ENCODE assay signal across 9 cellular contexts in genomic region chrX:56803849-56804681, GRCh38.
A peak's percentile ranks its signal among the peaks of the same experiment; 100 is the strongest.
DNase-seq lines count a peak whose midpoint lies in the region; ATAC-seq and TF ChIP-seq lines count a peak whose summit lies in the region.
"Had no signal": no experiment of that assay in that cellular context is flagged by ENCODE, and none has a peak within 500 bp of the region (broad histone marks: within the 10 kb centered on the region; RNA-seq: fewer than 3 reads in every experiment).

No MANE protein-coding gene starts in this region.

- CTCF ChIA-PET in MCF 10A (lab: Yijun Ruan, JAX): interaction anchor here (0.6 to 3.6 kb wide), 14 partner anchors 9 to 1222 kb away, joined by 3 to 69 read pairs (median 4); no protein-coding TSS in a partner anchor

- H3K23ac ChIP-seq in mesendoderm (ENCODE audit: low read length): no peak overlapping the region

- H3K36me3 Mint-ChIP-seq in MCF 10A (ENCODE audit: insufficient read depth, unreplicated experiment): peaks cover 12% of the 10 kb centered on the region

- no peak overlapping the region for H4K5ac ChIP-seq in mesendoderm (ENCODE audit: low read length)

- H2AK5ac ChIP-seq in mesendoderm (ENCODE audit: low read length): no peak overlapping the region

- TF ChIP-seq POLR2A in breast epithelium (IDR thresholded peaks at IDR 0.05) (no peak), transverse colon (IDR thresholded peaks at IDR 0.05) (no peak)

- H3K56ac ChIP-seq in mesendoderm (ENCODE audit: low read length): peak overlapping the region; percentile 34

- H3K18ac ChIP-seq in mesendoderm (ENCODE audit: low read length): no peak overlapping the region

- BruUV-seq in MCF 10A (replicated peaks; lab: Mats Ljungman, UMichigan): no TSS peak

- H2BK5ac ChIP-seq in mesendoderm (ENCODE audit: low read length): no peak overlapping the region

- peaks cover 13% of the 10 kb centered on the region for H3K4me1 Mint-ChIP-seq in MCF 10A (ENCODE audit: insufficient read depth, unreplicated experiment)

- H2BK15ac ChIP-seq in mesendoderm (replicated peaks; ENCODE audit: low read depth): no peak overlapping the region

- peak overlapping the region; percentile 80 for H3K9ac ChIP-seq in adipocyte (ENCODE audit: low read length)
- no peak overlapping the region for H3K9ac ChIP-seq in mesendoderm (ENCODE audit: low read length)

- no peaks in the 10 kb centered on the region for H3K79me2 ChIP-seq in mesendoderm (ENCODE audit: control insufficient read depth, insufficient read depth, low read length)

- H3K4me2 ChIP-seq in mesendoderm (ENCODE audit: low read length): no peak overlapping the region

- H3K79me1 ChIP-seq in mesendoderm (ENCODE audit: low read length): no peaks in the 10 kb centered on the region

- no peak for TF ChIP-seq EP300 in transverse colon (IDR thresholded peaks at IDR 0.05; ENCODE audit: low read depth)

- POLR2A ChIA-PET in MCF 10A (lab: Yijun Ruan, JAX): interaction anchor here (1.2 to 1.5 kb wide), 2 partner anchors 174 kb away, joined by 4 to 7 read pairs; no protein-coding TSS in a partner anchor

- H3K4me3 Mint-ChIP-seq in MCF 10A (ENCODE audit: unreplicated experiment): no peak overlapping the region
- H3K4me3 Mint-ChIP-seq: stimulated activated naive CD8-positive, alpha-beta T cell treated with anti-CD3 and anti-CD28 coated beads, Interleukin-15, amount 100 ng/mL, for 72 hours had no signal

- H3K27me3 ChIP-seq in breast epithelium (no peaks in the 10 kb centered on the region), adipocyte (replicated peaks; ENCODE audit: control insufficient read depth, insufficient read depth, low read length) (peaks cover 5% of the 10 kb centered on the region), mesendoderm (ENCODE audit: insufficient read depth, low read length, poor library complexity) (no peaks in the 10 kb centered on the region), transverse colon (no peaks in the 10 kb centered on the region), MG63 (no peaks in the 10 kb centered on the region)

- H3K4me1 ChIP-seq in breast epithelium: no peaks in the 10 kb centered on the region
- peaks cover 6% of the 10 kb centered on the region for H3K4me1 ChIP-seq in adipocyte (ENCODE audit: control insufficient read depth, insufficient read depth, low read length)
- H3K4me1 ChIP-seq in mesendoderm (ENCODE audit: control insufficient read depth, low read depth, low read length): no peaks in the 10 kb centered on the region
- no peaks in the 10 kb centered on the region for H3K4me1 ChIP-seq in transverse colon

- no peak for TF ChIP-seq CTCF in breast epithelium (IDR thresholded peaks at IDR 0.05)
- TF ChIP-seq CTCF in MCF 10A (IDR thresholded peaks at IDR 0.05; ENCODE audit: unreplicated experiment): no peak
- no peak for TF ChIP-seq CTCF in transverse colon (IDR thresholded peaks at IDR 0.05)

- peak overlapping the region in 2 of 3 donors; percentile 66 to 73 for H3K4me3 ChIP-seq in breast epithelium
- peak overlapping the region; percentile 87 for H3K4me3 ChIP-seq in adipocyte (ENCODE audit: low read length)
- no peak overlapping the region for H3K4me3 ChIP-seq in mesendoderm (ENCODE audit: low read length)
- H3K4me3 ChIP-seq in transverse colon: no peak overlapping the region
- no peak overlapping the region for H3K4me3 ChIP-seq in MG63

- H3K27ac Mint-ChIP-seq in MCF 10A (ENCODE audit: low read depth, unreplicated experiment): no peak overlapping the region
- H3K27ac Mint-ChIP-seq: stimulated activated naive CD8-positive, alpha-beta T cell treated with anti-CD3 and anti-CD28 coated beads, Interleukin-15, amount 100 ng/mL, for 72 hours had no signal

- H3K27ac ChIP-seq in breast epithelium (peak overlapping the region; percentile 69 to 82), mesendoderm (ENCODE audit: low read depth, low read length) (no peak overlapping the region), transverse colon (peak overlapping the region in 1 of 4 donors; percentile 15)

- no CpG with 5 or more reads among the region's 11 CpGs for WGBS in mesendoderm (ENCODE audit: extremely low coverage, insufficient coverage, low lambda C conversion rate)
- WGBS in transverse colon (ENCODE audit: low coverage in 1 of 2), 2 donors: 65% methylated on average over 11 of the region's 11 CpGs; no CpG with 5 or more reads in 1 of the 2 donors

- no peak overlapping the region for H4K8ac ChIP-seq in mesendoderm (ENCODE audit: low read depth, low read length)

- H3K9me3 ChIP-seq in breast epithelium (no peaks in the 10 kb centered on the region), adipocyte (ENCODE audit: control insufficient read depth, low read length) (no peaks in the 10 kb centered on the region), transverse colon (no peaks in the 10 kb centered on the region), MG63 (no peaks in the 10 kb centered on the region)

- no peaks in the 10 kb centered on the region for H3K36me3 ChIP-seq in breast epithelium
- no peaks in the 10 kb centered on the region for H3K36me3 ChIP-seq in adipocyte (ENCODE audit: control insufficient read depth, insufficient read depth, low read length, severe bottlenecking)
- no peaks in the 10 kb centered on the region for H3K36me3 ChIP-seq in mesendoderm (ENCODE audit: control insufficient read depth, insufficient read depth, low read length)
- H3K36me3 ChIP-seq in transverse colon: no peaks in the 10 kb centered on the region
- no peaks in the 10 kb centered on the region for H3K36me3 ChIP-seq in MG63

- peaks cover 44% of the 10 kb centered on the region for H3K27me3 Mint-ChIP-seq in MCF 10A (ENCODE audit: insufficient read depth, unreplicated experiment)
- H3K27me3 Mint-ChIP-seq: stimulated activated naive CD8-positive, alpha-beta T cell treated with anti-CD3 and anti-CD28 coated beads, Interleukin-15, amount 100 ng/mL, for 72 hours had no signal

- intact Hi-C loops in breast epithelium (cut with DNase I; ENCODE audit: low total_unique reads) (no loop called here), MCF 10A (cut with micrococcal nuclease) (loop anchor here (1.0 kb wide), 2 partner anchors 174 to 1115 kb away; no protein-coding TSS in a partner anchor), transverse colon (cut with DNase I; ENCODE audit: low total_unique reads) (no loop called here)

- in situ Hi-C loops in transverse colon (cut with MboI; ENCODE audit: low pct_ligation_motif_present in 1 of 4, low pct_unique_long_range_greater_than_20kb in 1 of 4, low sequenced_read_pairs in 3 of 4): loop anchor here in 1 of 4 donors (25.0 kb wide), 1 partner anchor 183 kb away; the partner anchor contains the start of gene SPIN3

- DNase-seq in breast epithelium (ENCODE audit: low spot score in 2 of 2) (no peak), MCF 10A (ENCODE audit: unreplicated experiment) (no peak), adipocyte (ENCODE audit: low read depth) (no peak), mesendoderm (peak; percentile 10), transverse colon (peak; percentile 4), MG63 (no peak)

- no peak for ATAC-seq in HG03135 (IDR thresholded peaks at IDR 0.05; ENCODE audit: unreplicated experiment)
- ATAC-seq in HG02798 (IDR thresholded peaks at IDR 0.05; ENCODE audit: poor library complexity, unreplicated experiment): no peak

- no peaks in the 10 kb centered on the region for H3K9me3 Mint-ChIP-seq in MCF 10A (ENCODE audit: unreplicated experiment)
- H3K9me3 Mint-ChIP-seq: stimulated activated naive CD8-positive, alpha-beta T cell treated with anti-CD3 and anti-CD28 coated beads, Interleukin-15, amount 100 ng/mL, for 72 hours had no signal

- no peak overlapping the region for H3K4ac ChIP-seq in mesendoderm (ENCODE audit: low read depth, low read length)

- H2BK120ac ChIP-seq in mesendoderm (ENCODE audit: low read depth, low read length): no peak overlapping the region

Comparison
In these comparisons a context has a peak if more than half of its experiments do, and no peak if none do; other contexts are left out.
1. DNase-seq: peak in mesendoderm (single experiment) and transverse colon (single experiment); none in breast epithelium (0 of 2), MCF 10A (single experiment), adipocyte (single experiment) and MG63 (single experiment).
2. H3K4me3 ChIP-seq: peak in breast epithelium (2 of 3) and adipocyte (single experiment); none in mesendoderm (single experiment), transverse colon (0 of 4) and MG63 (single experiment).